In the genomic region with DNA sequence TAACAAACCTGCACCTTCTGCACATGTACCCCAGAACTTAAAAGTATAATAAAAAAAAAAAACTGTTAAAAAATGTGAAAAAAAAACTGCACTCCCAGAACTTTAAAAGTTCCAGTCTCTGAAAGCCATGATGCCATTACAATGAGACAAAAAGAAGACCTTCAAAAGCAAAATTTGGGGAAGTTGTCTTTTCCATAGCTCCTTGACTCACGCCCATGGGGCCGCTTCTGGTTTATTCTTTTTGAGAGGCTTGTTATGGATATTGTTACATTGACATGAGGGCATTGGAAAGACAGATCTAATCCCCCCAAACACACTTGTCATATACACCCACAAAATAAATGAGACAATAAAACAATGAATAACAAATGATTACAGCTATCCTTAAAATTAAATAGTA, we compare ENCODE assay signal across 14 cellular contexts. TPM values are rescaled to one million over a fixed set of nuclear protein-coding genes. Genes with fewer than 3 reads are reported as not detected.
DNase-seq lines count a peak whose midpoint lies in the region; ATAC-seq, FAIRE-seq and TF ChIP-seq lines count a peak whose summit lies in the region.
"Had no signal": no experiment of that assay in that cellular context is flagged by ENCODE, and none has a peak within 500 bp of the region (broad histone marks: within the 10 kb centered on the region; RNA-seq: fewer than 3 reads in every experiment).

No MANE protein-coding gene starts in this region.

- no peaks in the 10 kb centered on the region for H3K4me1 ChIP-seq in adrenal gland (replicated peaks in 1 of 2)
- peaks cover 18% of the 10 kb centered on the region for H3K4me1 ChIP-seq in lower lobe of right lung
- H3K4me1 ChIP-seq in thoracic aorta (ENCODE audit: control insufficient read depth in 1 of 2, low read depth in 2 of 2) = peaks cover 6 to 37% of the 10 kb centered on the region in 2 donors

- peak overlapping the region; percentile 88 to 100 (median 100) for H3K4me3 Mint-ChIP-seq in IgD-negative memory B cell
- H3K4me3 Mint-ChIP-seq in progenitor cell of endocrine pancreas (ENCODE audit: low read depth) = no peak overlapping the region
- H3K4me3 Mint-ChIP-seq: activated CD4-positive, alpha-beta memory T cell treated with anti-CD3 and anti-CD28 coated beads, Interleukin-2, amount 10 ng/mL, durations not matched to agents 7 days and 5 days had no signal

- H3K36me3 ChIP-seq in adrenal gland (replicated peaks in 1 of 2) (no peaks in the 10 kb centered on the region), lower lobe of right lung (no peaks in the 10 kb centered on the region), thoracic aorta (no peaks in the 10 kb centered on the region)

- H3K4me1 Mint-ChIP-seq in IgD-negative memory B cell = peaks cover 39 to 53% (median 47%) of the 10 kb centered on the region in 3 donors
- H3K4me1 Mint-ChIP-seq in progenitor cell of endocrine pancreas (ENCODE audit: low read depth) = peaks cover 22% of the 10 kb centered on the region
- H3K4me1 Mint-ChIP-seq: activated CD4-positive, alpha-beta memory T cell treated with anti-CD3 and anti-CD28 coated beads, Interleukin-2, amount 10 ng/mL, durations not matched to agents 7 days and 5 days had no signal

- H3K27ac Mint-ChIP-seq in IgD-negative memory B cell (peak overlapping the region; percentile 68 to 98 (median 89)), progenitor cell of endocrine pancreas (no peak overlapping the region)
- H3K27ac Mint-ChIP-seq: activated CD4-positive, alpha-beta memory T cell treated with anti-CD3 and anti-CD28 coated beads, Interleukin-2, amount 10 ng/mL, durations not matched to agents 7 days and 5 days had no signal

- no peaks in the 10 kb centered on the region for H3K9me3 ChIP-seq in adrenal gland (replicated peaks in 1 of 3)
- no peaks in the 10 kb centered on the region for H3K9me3 ChIP-seq in lower lobe of right lung
- H3K9me3 ChIP-seq in thoracic aorta = no peaks in the 10 kb centered on the region

- no peak for ATAC-seq in lower lobe of right lung
- ATAC-seq in thoracic aorta (ENCODE audit: insufficient number of reproducible peaks, low FRiP score, low read depth) = no peak

- TF ChIP-seq POLR2A in adrenal gland (IDR thresholded peaks at IDR 0.05) (no peak), GM12891 (IDR thresholded peaks at IDR 0.05; ENCODE audit: low read depth, low read length) (no peak)

- DNase-seq in adrenal gland = no peak
- DNase-seq in lower lobe of right lung = no peak
- no peak for DNase-seq in thoracic aorta (ENCODE audit: low spot score)
- DNase-seq in stimulated activated CD4-positive, alpha-beta T cell treated with anti-CD3 and anti-CD28 coated beads, Interleukin-4, amount 100 ng/mL, for 1 hour = no peak
- no peak for DNase-seq in GM12891 (ENCODE audit: insufficient read length, low spot score)
- DNase-seq in progenitor cell of endocrine pancreas (ENCODE audit: low spot score, unreplicated experiment) = no peak
- DNase-seq: activated CD4-positive, alpha-beta memory T cell treated with anti-CD3 and anti-CD28 coated beads, Interleukin-2, amount 10 ng/mL, durations not matched to agents 7 days and 5 days; activated gamma-delta T cell; NCI-H1417; NCI-H446 treated with DMSO at 0.1 percent for 48 hours had no signal

- H3K27ac ChIP-seq in adrenal gland = peak overlapping the region in 4 of 5 donors; percentile 36 to 73 (median 50)
- H3K27ac ChIP-seq in lower lobe of right lung = peak overlapping the region; percentile 77
- H3K27ac ChIP-seq in thoracic aorta = peak overlapping the region; percentile 78

- no peak for FAIRE-seq in GM12891 (lab: Jason Lieb, UNC)

- TF ChIP-seq CTCF in adrenal gland (IDR thresholded peaks at IDR 0.05) (no peak), lower lobe of right lung (IDR thresholded peaks at IDR 0.05) (no peak), thoracic aorta (IDR thresholded peaks at IDR 0.05) (no peak), progenitor cell of endocrine pancreas (IDR thresholded peaks at IDR 0.05; ENCODE audit: unreplicated experiment) (no peak)

- 70 to 86% (median 74%) methylated on average over 2 of the region's 2 CpGs for WGBS in adrenal gland, 4 donors

- no peaks in the 10 kb centered on the region for H3K27me3 ChIP-seq in adrenal gland
- no peaks in the 10 kb centered on the region for H3K27me3 ChIP-seq in lower lobe of right lung (ENCODE audit: low read depth)
- no peaks in the 10 kb centered on the region for H3K27me3 ChIP-seq in thoracic aorta (replicated peaks; ENCODE audit: insufficient read depth)

- H3K4me3 ChIP-seq in adrenal gland (peak overlapping the region in 1 of 4 donors; percentile 35), lower lobe of right lung (peak overlapping the region; percentile 24), thoracic aorta (peak overlapping the region; percentile 64)
- H3K4me3 ChIP-seq: lung had no signal

- H3K27me3 Mint-ChIP-seq in IgD-negative memory B cell (no peaks in the 10 kb centered on the region), progenitor cell of endocrine pancreas (no peaks in the 10 kb centered on the region)

- intact Hi-C loops in adrenal gland (cut with DNase I) = no loop called here
- intact Hi-C loops in lower lobe of right lung (cut with DNase I) = no loop called here

- H3K36me3 Mint-ChIP-seq in IgD-negative memory B cell (peaks cover 16% of the 10 kb centered on the region), progenitor cell of endocrine pancreas (ENCODE audit: insufficient read depth) (no peaks in the 10 kb centered on the region)

- no peaks in the 10 kb centered on the region for H3K9me3 Mint-ChIP-seq in IgD-negative memory B cell
- no peaks in the 10 kb centered on the region for H3K9me3 Mint-ChIP-seq in progenitor cell of endocrine pancreas (ENCODE audit: low read depth)
- H3K9me3 Mint-ChIP-seq: activated CD4-positive, alpha-beta memory T cell treated with anti-CD3 and anti-CD28 coated beads, Interleukin-2, amount 10 ng/mL, durations not matched to agents 7 days and 5 days had no signal

TF ChIP-seq in GM12891, 5 proteins besides CTCF, POLR2A, EP300 and RAD21:
- TF ChIP-seq TAF1 (IDR thresholded peaks at IDR 0.05; ENCODE audit: low read depth, low read length) (no peak), POLR2AphosphoS5 (IDR thresholded peaks at IDR 0.05; ENCODE audit: low read depth, low read length) (no peak), SPI1 (IDR thresholded peaks at IDR 0.05; ENCODE audit: low read depth, low read length) (no peak), PAX5 (IDR thresholded peaks at IDR 0.05; ENCODE audit: insufficient read depth, low read length, severe bottlenecking) (no peak), POU2F2 (IDR thresholded peaks at IDR 0.05; ENCODE audit: low read depth, low read length) (no peak)

RNA-seq across cellular contexts. Expression of a gene that starts 0.8 kb away (rescaled TPM):
- polyA plus RNA-seq in IgD-negative memory B cell (217 TPM), adrenal gland (1 to 10 TPM; 1.9 to 4.2 (median 2.6) TPM)
- total RNA-seq in adrenal gland (1 to 10 TPM in 7 of 8 donors, under 1 TPM in 1; 0.72 to 8.5 (median 4.2) TPM), lower lobe of right lung (11.2 TPM), thoracic aorta (1 to 10 TPM; 1.3 to 6.9 TPM), progenitor cell of endocrine pancreas (1.6 and 1.8 TPM in 2 replicates)
- 92.6 TPM for polyA plus RNA-seq in GM12891 (2012; ENCODE audit: low read depth, missing spikeins)
- total RNA-seq: activated CD4-positive, alpha-beta memory T cell treated with anti-CD3 and anti-CD28 coated beads, Interleukin-2, amount 10 ng/mL, durations not matched to agents 7 days and 5 days; osteocyte had no signal

RNA-seq across cellular contexts. Expression of a gene that starts 33.7 kb away (rescaled TPM):
- polyA plus RNA-seq in IgD-negative memory B cell = 0.10 TPM
- total RNA-seq in adrenal gland = not detected
- not detected for polyA plus RNA-seq in adrenal gland
- not detected for total RNA-seq in lower lobe of right lung
- not detected for total RNA-seq in thoracic aorta
- polyA plus RNA-seq in GM12891 (2012; ENCODE audit: low read depth, missing spikeins) = not detected
- total RNA-seq in progenitor cell of endocrine pancreas = not detected in 2 replicates
- total RNA-seq: activated CD4-positive, alpha-beta memory T cell treated with anti-CD3 and anti-CD28 coated beads, Interleukin-2, amount 10 ng/mL, durations not matched to agents 7 days and 5 days; esophagus mucosa; lung; osteocyte had no signal
- polyA plus RNA-seq: lung had no signal
